7 cellular contexts compared by ENCODE assay signal in genomic region chrX:52896855-52897709, GRCh38. TPM values are rescaled to one million over a fixed set of nuclear protein-coding genes. Genes with fewer than 3 reads are reported as not detected.
DNase-seq lines count a peak whose midpoint lies in the region; ATAC-seq and TF ChIP-seq lines count a peak whose summit lies in the region.
"Not testable (repeated sequence)": the region's sequence is repeated elsewhere in the genome, so short reads cannot be mapped to it uniquely, and the experiment has no call there.

FAM156B (plus strand) TSS chrX:52897330; CDS start chrX:52907226, 9,896 bp downstream.

- not testable (repeated sequence) for H3K36me3 ChIP-seq in H7 (replicated peaks; ENCODE audit: control insufficient read depth, insufficient read depth, low read length); SJSA1; breast epithelium; kidney epithelial cell (ENCODE audit: control insufficient read depth, insufficient read depth, low read length); sigmoid colon

- not testable (repeated sequence) for H3K27ac ChIP-seq in SJSA1, breast epithelium, sigmoid colon

- intact Hi-C loops in breast epithelium (cut with DNase I; ENCODE audit: low total_unique reads); sigmoid colon (cut with DNase I): not testable (repeated sequence)

- H3K4me3 ChIP-seq in H7 (ENCODE audit: insufficient read depth, low read depth, low read length); SJSA1; breast epithelium; kidney epithelial cell (ENCODE audit: low read depth, low read length); sigmoid colon: not testable (repeated sequence)

- peak; percentile 84 for ATAC-seq in GM19023 (IDR thresholded peaks at IDR 0.05; ENCODE audit: unreplicated experiment)
- peak; percentile 91 for ATAC-seq in HG03175 (IDR thresholded peaks at IDR 0.05; ENCODE audit: unreplicated experiment)

- WGBS in sigmoid colon, 2 donors = no CpG with 5 or more reads among the region's 92 CpGs

- not testable (repeated sequence) for H3K4me1 ChIP-seq in SJSA1 (replicated peaks); breast epithelium; sigmoid colon

- not testable (repeated sequence) for DNase-seq in H7; SJSA1 (ENCODE audit: low read depth in 1 of 2, low spot score in 2 of 2); breast epithelium (ENCODE audit: low spot score in 2 of 2); kidney epithelial cell (ENCODE audit: low read depth); sigmoid colon

- not testable (repeated sequence) for H3K27me3 ChIP-seq in H7 (ENCODE audit: control insufficient read depth, insufficient read depth, low read length); SJSA1 (replicated peaks); breast epithelium; kidney epithelial cell (ENCODE audit: control insufficient read depth, insufficient read depth, low read length); sigmoid colon

- TF ChIP-seq POLR2A in breast epithelium (IDR thresholded peaks at IDR 0.05); sigmoid colon (IDR thresholded peaks at IDR 0.05): not testable (repeated sequence)

- not testable (repeated sequence) for TF ChIP-seq EP300 in sigmoid colon (IDR thresholded peaks at IDR 0.05)

- not testable (repeated sequence) for H3K9me3 ChIP-seq in SJSA1 (replicated peaks); breast epithelium; sigmoid colon

- not testable (repeated sequence) for TF ChIP-seq CTCF in breast epithelium (IDR thresholded peaks at IDR 0.05); kidney epithelial cell (IDR thresholded peaks at IDR 0.05; ENCODE audit: insufficient read depth, low read length, poor library complexity, severe bottlenecking); sigmoid colon (IDR thresholded peaks at IDR 0.05)

RNA-seq across cellular contexts. Expression of gene FAM156B, which starts in this region (rescaled TPM):
- 21.5 and 24.3 TPM in 2 replicates for total RNA-seq in H7 (2014; rRNA removed; shearing (Covaris generic))
- total RNA-seq in SJSA1 (2014; rRNA removed; shearing (Covaris generic)) = 12.4 and 13.5 TPM in 2 replicates
- 10 to 100 TPM; 25.5 to 41.3 (median 26.2) TPM for total RNA-seq in breast epithelium
- total RNA-seq in kidney epithelial cell = 13.1 and 18.6 TPM in 2 replicates
- total RNA-seq in sigmoid colon = 10 to 100 TPM; 11.4 to 23.0 (median 15.1) TPM
- 10 to 100 TPM in 1 of 3 donors, 1 to 10 TPM in 2; 4.2 to 27.1 (median 7.8) TPM for polyA plus RNA-seq in sigmoid colon
